In the genomic region with DNA sequence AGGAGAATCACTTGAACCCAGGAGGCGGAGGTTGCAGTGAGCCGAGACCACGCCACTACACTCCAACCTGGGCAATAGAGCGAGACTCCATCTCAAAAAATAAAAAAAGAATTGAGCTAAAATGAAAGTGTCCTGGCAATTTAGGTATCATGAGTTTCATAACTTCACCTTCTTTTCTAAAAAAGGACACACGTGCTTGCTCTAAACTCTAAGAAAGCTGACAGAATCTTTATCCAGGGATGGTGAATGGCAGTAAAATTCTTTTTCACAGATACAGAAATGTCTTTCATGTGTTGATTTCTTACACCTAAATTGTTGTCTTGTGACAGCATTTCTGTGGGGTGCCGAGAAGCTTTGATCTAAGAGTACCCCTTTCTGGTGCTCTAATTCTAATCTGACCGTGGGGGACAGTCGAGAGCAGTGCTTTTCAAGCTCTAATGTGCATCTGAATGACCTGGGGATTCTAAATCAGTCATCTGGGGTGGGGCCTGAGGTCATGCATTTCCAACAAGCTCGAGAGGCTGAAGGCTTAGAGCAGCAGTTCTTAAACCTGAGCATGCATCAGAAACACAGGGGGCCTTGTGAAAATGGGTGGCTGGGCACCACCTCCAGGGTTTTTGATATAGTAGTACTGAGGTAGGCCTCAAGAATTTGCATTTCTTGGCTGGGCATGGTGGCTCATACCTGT, we compare ENCODE assay signal across 11 cellular contexts. TPM values are rescaled to one million over a fixed set of nuclear protein-coding genes. Genes with fewer than 3 reads are reported as not detected.
A peak's percentile ranks its signal among the peaks of the same experiment; 100 is the strongest.
DNase-seq lines count a peak whose midpoint lies in the region; ATAC-seq, FAIRE-seq and TF ChIP-seq lines count a peak whose summit lies in the region.
"Had no signal": no experiment of that assay in that cellular context is flagged by ENCODE, and none has a peak within 500 bp of the region (broad histone marks: within the 10 kb centered on the region; RNA-seq: fewer than 3 reads in every experiment).

No MANE protein-coding gene starts in this region.

- peaks cover 54% of the 10 kb centered on the region for H3K4me1 ChIP-seq in Karpas-422 (ENCODE audit: low read length)

- no peaks in the 10 kb centered on the region for H3K9me3 ChIP-seq in Karpas-422 (ENCODE audit: low read length)

- H3K27ac ChIP-seq in Karpas-422 (ENCODE audit: low read length), result no peak overlapping the region
- H3K27ac ChIP-seq: PC-9 had no signal

- DNase-seq in GM06990 (ENCODE audit: extremely low read depth, insufficient read length), result peak; percentile 79
- peak; percentile 73 for DNase-seq in Karpas-422
- no peak for DNase-seq in NCI-H2081 treated with DMSO at 0.1 percent for 48 hours (lab: John Stamatoyannopoulos, UW)
- no peak for DNase-seq in DMS153 (lab: John Stamatoyannopoulos, UW)
- no peak for DNase-seq in urothelium cell line (ENCODE audit: low spot score)
- no peak for DNase-seq in DMS114 treated with DMSO at 0.1 percent for 48 hours (lab: John Stamatoyannopoulos, UW; ENCODE audit: unreplicated experiment)
- DNase-seq: activated CD4-positive, alpha-beta T cell treated with anti-CD3 and anti-CD28 coated beads, Interleukin-2, amount 10 ng/mL, durations not matched to agents 24 days and 14 days; Kasumi-1; PC-9 had no signal

- H3K9ac ChIP-seq in Karpas-422 (ENCODE audit: low read length), result no peak overlapping the region

- no peaks in the 10 kb centered on the region for H3K9me2 ChIP-seq in Karpas-422 (replicated peaks; ENCODE audit: insufficient read depth, low read length)

- H3K27me3 ChIP-seq in GM06990 (replicated peaks; ENCODE audit: control insufficient read depth, insufficient read depth, low read length), result no peaks in the 10 kb centered on the region
- H3K27me3 ChIP-seq in Karpas-422 (ENCODE audit: low read length), result no peaks in the 10 kb centered on the region

- H3K36me3 ChIP-seq in GM06990 (ENCODE audit: control insufficient read depth, insufficient read depth, low read length) (no peaks in the 10 kb centered on the region), Karpas-422 (ENCODE audit: insufficient read depth, low read length) (no peaks in the 10 kb centered on the region)

- no peak for FAIRE-seq in urothelium cell line (lab: Jason Lieb, UNC)

- no peak overlapping the region for H2AFZ ChIP-seq in Karpas-422 (ENCODE audit: low read length)
- H2AFZ ChIP-seq: PC-9 had no signal

- TF ChIP-seq CTCF in GM06990 (IDR thresholded peaks at IDR 0.05; ENCODE audit: insufficient read depth, low read length, poor library complexity, severe bottlenecking), result peak; percentile 24

- no peak overlapping the region for H3K4me2 ChIP-seq in Karpas-422 (ENCODE audit: low read depth, low read length, poor library complexity, severe bottlenecking)
- H3K4me2 ChIP-seq: PC-9 had no signal

- H3K4me3 ChIP-seq in GM06990 (replicated peaks; ENCODE audit: low read depth, low read length), result no peak overlapping the region
- H3K4me3 ChIP-seq in Karpas-422 (ENCODE audit: low read length), result no peak overlapping the region
- H3K4me3 ChIP-seq: PC-9 had no signal

- ATAC-seq in GM19328 (IDR thresholded peaks at IDR 0.05; ENCODE audit: unreplicated experiment) (peak; percentile 64), HG02798 (IDR thresholded peaks at IDR 0.05; ENCODE audit: poor library complexity, unreplicated experiment) (peak; percentile 53)

- H4K20me1 ChIP-seq in Karpas-422 (ENCODE audit: insufficient read depth, low read depth, low read length), result no peaks in the 10 kb centered on the region

- no peaks in the 10 kb centered on the region for H3K79me2 ChIP-seq in Karpas-422 (ENCODE audit: low read length)

RNA-seq across cellular contexts. Expression of a gene that starts 42.1 kb away (rescaled TPM):
- 34.6 and 57.0 TPM in 2 replicates for total RNA-seq in Karpas-422 (2014; rRNA removed; shearing (Covaris generic); ENCODE audit: low replicate concordance)

Comparison
In these comparisons a context has a peak if more than half of its experiments do, and no peak if none do; other contexts are left out.
1. DNase-seq: peak in GM06990 (single experiment) and Karpas-422 (single experiment); none in NCI-H2081 treated with DMSO at 0.1 percent for 48 hours (single experiment), DMS153 (single experiment), urothelium cell line (single experiment) and DMS114 treated with DMSO at 0.1 percent for 48 hours (single experiment).